ENCODE assay signal across 11 cellular contexts in genomic region chr18:75244336-75244735, GRCh38. TPM values are rescaled to one million over a fixed set of nuclear protein-coding genes. Genes with fewer than 3 reads are reported as not detected.
DNase-seq lines count a peak whose midpoint lies in the region; ATAC-seq and TF ChIP-seq lines count a peak whose summit lies in the region.
"Had no signal": no experiment of that assay in that cellular context is flagged by ENCODE, and none has a peak within 500 bp of the region (broad histone marks: within the 10 kb centered on the region; RNA-seq: fewer than 3 reads in every experiment).

No MANE protein-coding gene starts in this region.

- TF ChIP-seq CTCF in GM12864 (IDR thresholded peaks at IDR 0.05; ENCODE audit: low read depth, low read length, missing control alignments) (peak; percentile 30), vagina (IDR thresholded peaks at IDR 0.05) (no peak)

- peaks cover 28% of the 10 kb centered on the region for H3K4me1 Mint-ChIP-seq in activated CD4-positive, alpha-beta T cell treated with anti-CD3 and anti-CD28 coated beads, Interleukin-2, amount 10 ng/mL, durations not matched to agents 24 days and 14 days

- intact Hi-C loops in activated CD4-positive, alpha-beta T cell treated with anti-CD3 and anti-CD28 coated beads, Interleukin-2, amount 10 ng/mL, durations not matched to agents 24 days and 14 days (cut with micrococcal nuclease), result loop anchor here (10.0 kb wide), 1 partner anchor 170 kb away; no protein-coding TSS in a partner anchor
- intact Hi-C loops in vagina (cut with DNase I), result loop anchor here (1.0 kb wide), 1 partner anchor 30 kb away; no protein-coding TSS in a partner anchor

- no peaks in the 10 kb centered on the region for H3K36me3 ChIP-seq in vagina

- no peaks in the 10 kb centered on the region for H3K27me3 Mint-ChIP-seq in activated CD4-positive, alpha-beta T cell treated with anti-CD3 and anti-CD28 coated beads, Interleukin-2, amount 10 ng/mL, durations not matched to agents 24 days and 14 days

- ATAC-seq in HG03520 (IDR thresholded peaks at IDR 0.05; ENCODE audit: unreplicated experiment) (no peak), GM21526 (IDR thresholded peaks at IDR 0.05; ENCODE audit: low FRiP score, unreplicated experiment) (no peak)

- H3K9me3 ChIP-seq in vagina, result no peaks in the 10 kb centered on the region

- H3K4me3 Mint-ChIP-seq in activated CD4-positive, alpha-beta T cell treated with anti-CD3 and anti-CD28 coated beads, Interleukin-2, amount 10 ng/mL, durations not matched to agents 24 days and 14 days, result no peak overlapping the region

- no peaks in the 10 kb centered on the region for H3K27me3 ChIP-seq in vagina

- H3K4me3 ChIP-seq in GM12864 (ENCODE audit: low read depth, low read length) (no peak overlapping the region), vagina (no peak overlapping the region)

- no peak for TF ChIP-seq POLR2A in vagina (IDR thresholded peaks at IDR 0.05)

- peak; percentile 28 for DNase-seq in 8988T
- no peak for DNase-seq in GM12864 (ENCODE audit: low read depth)
- peak; percentile 72 for DNase-seq in activated CD4-positive, alpha-beta T cell treated with anti-CD3 and anti-CD28 coated beads, Interleukin-2, amount 10 ng/mL, durations not matched to agents 24 days and 14 days
- peak; percentile 74 for DNase-seq in iPS-NIHi11 (ENCODE audit: low spot score)
- DNase-seq in vagina (ENCODE audit: extremely low spot score in 2 of 2), result no peak
- no peak for DNase-seq in cortex of kidney (lab: John Stamatoyannopoulos, UW)
- DNase-seq: activated CD4-positive, CD25-positive, alpha-beta regulatory T cell treated with anti-CD3 and anti-CD28 coated beads, Interleukin-2, amount 50 U/mL, for 72 hours; DMS79 treated with DMSO at 0.1 percent for 48 hours; midbrain had no signal

- H3K27ac Mint-ChIP-seq in activated CD4-positive, alpha-beta T cell treated with anti-CD3 and anti-CD28 coated beads, Interleukin-2, amount 10 ng/mL, durations not matched to agents 24 days and 14 days, result no peak overlapping the region

- no peak overlapping the region for H3K27ac ChIP-seq in vagina

- H3K36me3 Mint-ChIP-seq in activated CD4-positive, alpha-beta T cell treated with anti-CD3 and anti-CD28 coated beads, Interleukin-2, amount 10 ng/mL, durations not matched to agents 24 days and 14 days (ENCODE audit: low read depth), result no peaks in the 10 kb centered on the region

- no peaks in the 10 kb centered on the region for H3K9me3 Mint-ChIP-seq in activated CD4-positive, alpha-beta T cell treated with anti-CD3 and anti-CD28 coated beads, Interleukin-2, amount 10 ng/mL, durations not matched to agents 24 days and 14 days

- H3K4me1 ChIP-seq in vagina, result peaks cover 56% of the 10 kb centered on the region

RNA-seq across cellular contexts. Expression of gene TSHZ1, which starts 33.7 kb away (rescaled TPM):
- 12.4 and 12.5 TPM in 2 replicates for total RNA-seq in activated CD4-positive, alpha-beta T cell treated with anti-CD3 and anti-CD28 coated beads, Interleukin-2, amount 10 ng/mL, durations not matched to agents 24 days and 14 days
- 23.3 TPM for total RNA-seq in vagina

RNA-seq across cellular contexts. Expression of gene PTGR3, which starts 35.4 kb away (rescaled TPM):
- 23.3 and 23.6 TPM in 2 replicates for total RNA-seq in activated CD4-positive, alpha-beta T cell treated with anti-CD3 and anti-CD28 coated beads, Interleukin-2, amount 10 ng/mL, durations not matched to agents 24 days and 14 days
- 16.0 TPM for total RNA-seq in vagina

Comparison
In these comparisons a context has a peak if more than half of its experiments do, and no peak if none do; other contexts are left out.
1. DNase-seq: peak in 8988T (single experiment), activated CD4-positive, alpha-beta T cell treated with anti-CD3 and anti-CD28 coated beads, Interleukin-2, amount 10 ng/mL, durations not matched to agents 24 days and 14 days (single experiment) and iPS-NIHi11 (single experiment); none in GM12864 (single experiment), vagina (0 of 2) and cortex of kidney (single experiment).